Comparison of ENCODE assay signal across 11 cellular contexts in the genomic region with DNA sequence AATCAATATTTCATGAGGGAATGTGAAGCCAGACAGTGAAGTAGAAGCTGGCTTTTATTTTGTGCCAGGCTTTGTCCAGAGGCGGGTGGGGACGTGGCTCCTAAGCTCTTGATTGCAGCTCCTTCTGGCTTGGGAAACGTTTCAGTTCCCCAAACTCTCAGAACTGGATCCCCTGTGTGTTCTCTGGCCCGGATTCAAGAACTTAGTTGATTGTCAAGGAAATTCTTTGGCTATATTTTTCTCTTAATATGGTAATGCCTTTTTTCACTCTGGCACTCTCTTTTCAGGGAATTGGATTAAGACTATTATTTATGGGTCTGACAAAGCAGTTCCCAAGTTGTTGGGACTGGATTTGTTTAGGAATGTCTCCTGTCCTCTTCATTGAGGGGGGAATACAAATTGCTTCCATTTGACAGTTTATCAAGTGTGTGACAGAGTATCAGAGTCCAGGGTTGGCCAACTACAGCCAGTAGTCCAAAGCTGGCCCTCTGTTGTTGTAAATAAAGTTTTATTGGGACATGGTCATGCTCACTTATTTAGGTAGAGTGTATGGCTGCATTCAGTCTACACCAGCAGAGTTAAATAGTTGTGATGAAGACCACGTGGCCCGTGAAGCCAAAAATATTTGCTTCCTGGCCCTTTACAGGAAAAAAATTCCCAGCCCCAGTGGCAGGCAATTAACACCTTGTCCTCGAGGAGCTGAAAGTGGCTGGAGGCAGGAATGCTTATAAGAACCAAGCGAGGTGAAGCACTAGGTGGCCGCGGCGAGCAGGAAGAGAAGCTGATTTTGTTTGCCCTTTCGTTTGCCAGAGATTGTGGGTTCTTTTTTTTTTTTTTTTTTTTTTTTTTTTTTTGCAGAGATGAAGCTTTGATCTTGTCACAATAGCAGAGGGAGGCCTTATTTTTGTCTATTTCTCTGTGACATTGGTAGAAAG. TPM values are rescaled to one million over a fixed set of nuclear protein-coding genes. Genes with fewer than 3 reads are reported as not detected.
DNase-seq lines count a peak whose midpoint lies in the region; ATAC-seq, FAIRE-seq and TF ChIP-seq lines count a peak whose summit lies in the region.
"Had no signal": no experiment of that assay in that cellular context is flagged by ENCODE, and none has a peak within 500 bp of the region (broad histone marks: within the 10 kb centered on the region; RNA-seq: fewer than 3 reads in every experiment).

No MANE protein-coding gene starts in this region.

- no peak overlapping the region for H3K9ac ChIP-seq in HepG2 (ENCODE audit: insufficient read depth, low read depth, low read length)
- H3K9ac ChIP-seq: parathyroid adenoma had no signal

- peak; percentile 63 for DNase-seq in LHCN-M2 (ENCODE audit: low read depth)
- peak in 1 of 2 donors; percentile 59 for DNase-seq in breast epithelium (ENCODE audit: low spot score in 2 of 2)
- DNase-seq in HepG2 (ENCODE audit: low spot score) = no peak
- DNase-seq in WERI-Rb-1 = no peak
- no peak for DNase-seq in Kasumi-1 (lab: John Stamatoyannopoulos, UW)
- DNase-seq: trophoblast cell had no signal

- no TSS peak for BruUV-seq in HepG2 (replicated peaks; lab: Mats Ljungman, UMichigan)

- in situ Hi-C loops in HepG2 (cut with HindIII; ENCODE audit: extremely low pct_ligation_motif_present, low pct_unique_long_range_greater_than_20kb) = no loop called here

- no peak for FAIRE-seq in HepG2 (lab: Jason Lieb, UNC)

- H3K36me3 ChIP-seq in ACC112 (ENCODE audit: insufficient read depth, low read length) (peaks cover 4% of the 10 kb centered on the region; the same call in 1 of the 2 replicates), breast epithelium (no peaks in the 10 kb centered on the region), HepG2 (replicated peaks in 1 of 2; ENCODE audit: control insufficient read depth in 1 of 2, insufficient read depth in 2 of 2, low read length in 2 of 2) (no peaks in the 10 kb centered on the region), WERI-Rb-1 (no peaks in the 10 kb centered on the region)

- TF ChIP-seq POLR2A in breast epithelium (IDR thresholded peaks at IDR 0.05) = no peak
- TF ChIP-seq POLR2A in HepG2 (IDR thresholded peaks at IDR 0.05; ENCODE audit: insufficient read depth in 1 of 2, low read depth in 2 of 2, low read length in 2 of 2) = no peak

- no peak overlapping the region for H3K4me2 ChIP-seq in HepG2 (ENCODE audit: low read depth, low read length)

- TF ChIP-seq EP300 in HepG2 (IDR thresholded peaks at IDR 0.05; ENCODE audit: low read depth in 2 of 2, low read length in 2 of 2) (no peak), HepG2 (CRISPR knock-in tag; IDR thresholded peaks at IDR 0.05; ENCODE audit: borderline replicate concordance) (no peak)

- TF ChIP-seq CTCF in breast epithelium (IDR thresholded peaks at IDR 0.05) = no peak
- TF ChIP-seq CTCF in HepG2 (CRISPR knock-in tag; IDR thresholded peaks at IDR 0.05) = no peak
- TF ChIP-seq CTCF in WERI-Rb-1 (IDR thresholded peaks at IDR 0.05; ENCODE audit: low read depth, low read length) = no peak

- intact Hi-C loops in breast epithelium (cut with DNase I; ENCODE audit: low total_unique reads) = no loop called here
- intact Hi-C loops in HepG2 (cut with micrococcal nuclease; ENCODE audit: unreplicated experiment) = no loop called here

- no peak for TF ChIP-seq RAD21 in HepG2 (CRISPR knock-in tag; IDR thresholded peaks at IDR 0.05)

- H3K27me3 ChIP-seq in ACC112 (ENCODE audit: insufficient read depth, low read length) (no peaks in the 10 kb centered on the region), breast epithelium (no peaks in the 10 kb centered on the region), HepG2 (ENCODE audit: control insufficient read depth in 1 of 2, insufficient read depth in 2 of 2, low read length in 2 of 2) (peaks cover 3 to 58% of the 10 kb centered on the region in 2 experiments; a peak in 4 of 5 replicates), WERI-Rb-1 (ENCODE audit: insufficient read depth, low read depth, severe bottlenecking) (no peaks in the 10 kb centered on the region)

- H3K27ac ChIP-seq in ACC112 (ENCODE audit: low read depth, low read length) = peak overlapping the region; percentile 97
- peak overlapping the region; percentile 81 to 88 for H3K27ac ChIP-seq in breast epithelium
- H3K27ac ChIP-seq in HepG2 (ENCODE audit: extremely low read length, insufficient read depth, low read length) = no peak overlapping the region
- H3K27ac ChIP-seq in WERI-Rb-1 = no peak overlapping the region
- H3K27ac ChIP-seq: parathyroid adenoma had no signal

- H3K79me2 ChIP-seq in ACC112 (ENCODE audit: control insufficient read depth, insufficient read depth, low read length, unreplicated experiment) = peaks cover 30% of the 10 kb centered on the region
- no peaks in the 10 kb centered on the region for H3K79me2 ChIP-seq in HepG2 (ENCODE audit: insufficient read depth, low read length)
- H3K79me2 ChIP-seq: parathyroid adenoma had no signal

- peak overlapping the region; percentile 17 for H2AFZ ChIP-seq in ACC112 (ENCODE audit: low read length, unreplicated experiment)
- no peak overlapping the region for H2AFZ ChIP-seq in HepG2 (ENCODE audit: low read length)
- H2AFZ ChIP-seq: parathyroid adenoma had no signal

- 29% methylated on average over 12 of the region's 12 CpGs for WGBS in HepG2 (ENCODE audit: low lambda C conversion rate)

- CTCF ChIA-PET in HepG2 (lab: Yijun Ruan, JAX; ENCODE audit: low intra/inter-chr PET ratio, low total read pairs) = no interaction called here

- POLR2A ChIA-PET in HepG2 (lab: Yijun Ruan, JAX) = no interaction called here

- no peak for ATAC-seq in HepG2
- no peak for ATAC-seq in GM21381 (IDR thresholded peaks at IDR 0.05; ENCODE audit: unreplicated experiment)
- no peak for ATAC-seq in GM19463 (IDR thresholded peaks at IDR 0.05; ENCODE audit: unreplicated experiment)

- H3K4me3 ChIP-seq in ACC112 (ENCODE audit: low read depth, low read length) (peak overlapping the region; percentile 63), breast epithelium (no peak overlapping the region), HepG2 (replicated peaks in 1 of 3; ENCODE audit: insufficient read depth in 1 of 3, low read depth in 2 of 3, low read length in 3 of 3) (no peak overlapping the region), WERI-Rb-1 (ENCODE audit: low read depth, low read length) (no peak overlapping the region)

- H3K9me3 ChIP-seq in breast epithelium (no peaks in the 10 kb centered on the region), HepG2 (ENCODE audit: low read length) (no peaks in the 10 kb centered on the region), WERI-Rb-1 (ENCODE audit: severe bottlenecking) (no peaks in the 10 kb centered on the region)

- H3K4me1 ChIP-seq in ACC112 (ENCODE audit: control insufficient read depth, insufficient read depth, low read length, unreplicated experiment) (peaks cover 76% of the 10 kb centered on the region), breast epithelium (peaks cover 13 to 14% of the 10 kb centered on the region in 2 donors), HepG2 (ENCODE audit: insufficient read depth, low read length) (no peaks in the 10 kb centered on the region)
- H3K4me1 ChIP-seq: parathyroid adenoma had no signal

- H4K20me1 ChIP-seq in HepG2 (ENCODE audit: insufficient read depth, low read length) = no peaks in the 10 kb centered on the region

RNA-seq across cellular contexts. Expression of a gene that starts 34.3 kb away (rescaled TPM):
- total RNA-seq in LHCN-M2 (2014; rRNA removed) (1,894 and 1,897 TPM in 2 replicates), breast epithelium (100 to 1,000 TPM; 116 to 347 (median 152) TPM), HepG2 (2016; rRNA removed; fragmentation: Illumina TruSeq; extraction: Trizol) (0.17 and 0.40 TPM in 2 replicates)
- polyA plus RNA-seq in LHCN-M2 (2012) = 484 TPM
- total RNA-seq in HepG2 (2016; cell fraction: cytosol; rRNA removed; fragmentation: Illumina TruSeq; extraction: Trizol; ENCODE audit: low read depth) = 0.10 TPM in 1 of 2 replicates, not detected in the other
- 0.15 and 0.37 TPM in 2 replicates for total RNA-seq in HepG2 (2016; cell fraction: insoluble cytoplasmic fraction; rRNA removed; fragmentation: Illumina TruSeq; extraction: Trizol)
- 0.31 and 0.48 TPM in 2 replicates for total RNA-seq in HepG2 (2016; cell fraction: membrane; rRNA removed; fragmentation: Illumina TruSeq; extraction: Trizol)
- 0.43 TPM in 1 of 2 replicates, not detected in the other for total RNA-seq in HepG2 (2016; cell fraction: nucleus; rRNA removed; fragmentation: Illumina TruSeq; extraction: Trizol)
- polyA plus RNA-seq in HepG2 (2011; rRNA removed) = 0.11 and 0.18 TPM in 2 replicates
- polyA plus RNA-seq in HepG2 (2011; cell fraction: cytosol; rRNA removed) = 0.09 and 0.16 TPM in 2 replicates
- polyA plus RNA-seq in HepG2 (2011; cell fraction: nucleus; rRNA removed) = 0.13 TPM in 1 of 2 replicates, not detected in the other
- polyA plus RNA-seq in HepG2 (2012) = 0.09 and 0.11 TPM in 2 replicates
- 0.18 TPM in 2 replicates for polyA plus RNA-seq in HepG2 (2016; cell fraction: cytosol; fragmentation: Illumina TruSeq; extraction: Trizol; ENCODE audit: low read depth)
- 0.13 TPM in 1 of 2 replicates, not detected in the other for polyA plus RNA-seq in HepG2 (2016; cell fraction: insoluble cytoplasmic fraction; fragmentation: Illumina TruSeq; extraction: Trizol; ENCODE audit: low read depth)
- 0.22 TPM in 2 replicates for polyA plus RNA-seq in HepG2 (2016; cell fraction: membrane; fragmentation: Illumina TruSeq; extraction: Trizol; ENCODE audit: low read depth)
- 0.29 TPM in 1 of 2 replicates, not detected in the other for polyA plus RNA-seq in HepG2 (2016; cell fraction: nucleus; fragmentation: Illumina TruSeq; extraction: Trizol; ENCODE audit: insufficient read depth, low read depth)
- polyA minus RNA-seq in HepG2 (2011; rRNA and poly(A)+ RNA removed; ENCODE audit: low replicate concordance) = 23.5 TPM in 1 of 2 replicates, not detected in the other
- polyA minus RNA-seq in HepG2 (2011; cell fraction: cytosol; rRNA and poly(A)+ RNA removed) = 0.26 TPM in 1 of 2 replicates, not detected in the other
- polyA minus RNA-seq in HepG2 (2011; cell fraction: nucleus; rRNA and poly(A)+ RNA removed) = not detected in 2 replicates
- total RNA-seq: T-helper 1 cell treated with Interleukin-12 subunit alpha and Interleukin-12 subunit beta and Interleukin-4 antibody, amounts not matched to agents 30 ng/mL and 1 ng/mL, for 36 hours had no signal

RNA-seq across cellular contexts. Expression of a gene that starts 41.2 kb away (rescaled TPM):
- total RNA-seq in LHCN-M2 (2014; rRNA removed) (not detected in 2 replicates), breast epithelium (not detected), HepG2 (2016; rRNA removed; fragmentation: Illumina TruSeq; extraction: Trizol) (not detected in 2 replicates)
- 0.10 TPM for polyA plus RNA-seq in LHCN-M2 (2012)
- not detected in 2 replicates for total RNA-seq in HepG2 (2016; cell fraction: cytosol; rRNA removed; fragmentation: Illumina TruSeq; extraction: Trizol; ENCODE audit: low read depth)
- total RNA-seq in HepG2 (2016; cell fraction: insoluble cytoplasmic fraction; rRNA removed; fragmentation: Illumina TruSeq; extraction: Trizol) = not detected in 2 replicates
- not detected in 2 replicates for total RNA-seq in HepG2 (2016; cell fraction: membrane; rRNA removed; fragmentation: Illumina TruSeq; extraction: Trizol)
- not detected in 2 replicates for total RNA-seq in HepG2 (2016; cell fraction: nucleus; rRNA removed; fragmentation: Illumina TruSeq; extraction: Trizol)
- not detected in 2 replicates for polyA plus RNA-seq in HepG2 (2011; rRNA removed)
- polyA plus RNA-seq in HepG2 (2011; cell fraction: cytosol; rRNA removed) = not detected in 2 replicates
- 0.23 TPM in 1 of 2 replicates, not detected in the other for polyA plus RNA-seq in HepG2 (2011; cell fraction: nucleus; rRNA removed)
- not detected in 2 replicates for polyA plus RNA-seq in HepG2 (2012)
- polyA plus RNA-seq in HepG2 (2016; cell fraction: cytosol; fragmentation: Illumina TruSeq; extraction: Trizol; ENCODE audit: low read depth) = not detected in 2 replicates
- polyA plus RNA-seq in HepG2 (2016; cell fraction: insoluble cytoplasmic fraction; fragmentation: Illumina TruSeq; extraction: Trizol; ENCODE audit: low read depth) = not detected in 2 replicates
- not detected in 2 replicates for polyA plus RNA-seq in HepG2 (2016; cell fraction: membrane; fragmentation: Illumina TruSeq; extraction: Trizol; ENCODE audit: low read depth)
- not detected in 2 replicates for polyA plus RNA-seq in HepG2 (2016; cell fraction: nucleus; fragmentation: Illumina TruSeq; extraction: Trizol; ENCODE audit: insufficient read depth, low read depth)
- polyA minus RNA-seq in HepG2 (2011; rRNA and poly(A)+ RNA removed; ENCODE audit: low replicate concordance) = not detected in 2 replicates
- not detected in 2 replicates for polyA minus RNA-seq in HepG2 (2011; cell fraction: cytosol; rRNA and poly(A)+ RNA removed)
- not detected in 2 replicates for polyA minus RNA-seq in HepG2 (2011; cell fraction: nucleus; rRNA and poly(A)+ RNA removed)
- total RNA-seq: T-helper 1 cell treated with Interleukin-12 subunit alpha and Interleukin-12 subunit beta and Interleukin-4 antibody, amounts not matched to agents 30 ng/mL and 1 ng/mL, for 36 hours had no signal

Comparison
In these comparisons a context has a peak if more than half of its experiments do, and no peak if none do; other contexts are left out.
1. H3K27ac ChIP-seq: peak in ACC112 (single experiment) and breast epithelium (2 of 2); none in HepG2 (single experiment) and WERI-Rb-1 (single experiment).
2. RNA of a gene that starts 34.3 kb away (total RNA-seq): 1,894 to 1,897 TPM in LHCN-M2 and 116 to 347 TPM in breast epithelium; 0.10 to 0.48 TPM in HepG2; every median in the first group is over 10 times any median in the second.